12 cellular contexts compared by ENCODE assay signal in genomic region chr11:116692318-116693106, GRCh38.
DNase-seq lines count a peak whose midpoint lies in the region; ATAC-seq, FAIRE-seq and TF ChIP-seq lines count a peak whose summit lies in the region.
"Had no signal": no experiment of that assay in that cellular context is flagged by ENCODE, and none has a peak within 500 bp of the region (broad histone marks: within the 10 kb centered on the region; RNA-seq: fewer than 3 reads in every experiment).

No MANE protein-coding gene starts in this region.

- H3K9me3 Mint-ChIP-seq in stimulated activated memory B cell treated with anti-CD40 and anti-IgM and Interleukin-4, amounts not matched to agents 10 μg/mL and 1 μg/mL and 100 μg/mL, for 72 hours, result no peaks in the 10 kb centered on the region

- H3K27me3 Mint-ChIP-seq in stimulated activated memory B cell treated with anti-CD40 and anti-IgM and Interleukin-4, amounts not matched to agents 10 μg/mL and 1 μg/mL and 100 μg/mL, for 72 hours, result peaks cover 31% of the 10 kb centered on the region

- H2AFZ ChIP-seq in SK-N-SH (ENCODE audit: low read depth), result no peak overlapping the region

- TF ChIP-seq CTCF in SK-N-SH (IDR thresholded peaks at IDR 0.05), result no peak
- no peak for TF ChIP-seq CTCF in thyroid gland (IDR thresholded peaks at IDR 0.05)
- TF ChIP-seq CTCF in GM10248 (IDR thresholded peaks at IDR 0.05; ENCODE audit: control extremely low read depth, extremely low read depth, low read depth, missing control alignments), result no peak

- DNase-seq in SK-N-SH, result peak; percentile 14
- peak; percentile 37 for DNase-seq in H7
- peak; percentile 27 for DNase-seq in left lobe of liver (ENCODE audit: low spot score)
- peak; percentile 59 for DNase-seq in small intestine
- DNase-seq in thyroid gland, result no peak
- no peak for DNase-seq in GM10248 (ENCODE audit: extremely low spot score)
- DNase-seq: NCI-H1048 had no signal

- no peaks in the 10 kb centered on the region for H3K4me1 Mint-ChIP-seq in stimulated activated memory B cell treated with anti-CD40 and anti-IgM and Interleukin-4, amounts not matched to agents 10 μg/mL and 1 μg/mL and 100 μg/mL, for 72 hours

- peaks cover 0 to 17% of the 10 kb centered on the region in 2 experiments; a peak in 1 of 4 replicates for H3K4me1 ChIP-seq in SK-N-SH (ENCODE audit: control insufficient read depth in 1 of 2, insufficient read depth in 2 of 2, low read depth in 1 of 2, low read length in 1 of 2)
- no peaks in the 10 kb centered on the region for H3K4me1 ChIP-seq in small intestine (ENCODE audit: control insufficient read depth in 2 of 2, insufficient read depth in 1 of 2, low read depth in 1 of 2, low read length in 1 of 2)
- H3K4me1 ChIP-seq in thyroid gland, result no peaks in the 10 kb centered on the region
- H3K4me1 ChIP-seq: BLaER1 had no signal

- H3K4me3 ChIP-seq in SK-N-SH (ENCODE audit: low read depth in 2 of 2, low read length in 1 of 2) (no peak overlapping the region), H7 (ENCODE audit: insufficient read depth, low read depth, low read length) (no peak overlapping the region), small intestine (ENCODE audit: low read depth in 1 of 2, low read length in 2 of 2) (no peak overlapping the region), thyroid gland (replicated peaks in 1 of 3) (no peak overlapping the region)
- H3K4me3 ChIP-seq: BLaER1 had no signal

- no peak for TF ChIP-seq RAD21 in SK-N-SH (IDR thresholded peaks at IDR 0.05; ENCODE audit: low read length)

- H3K27ac ChIP-seq in SK-N-SH (ENCODE audit: low read depth in 2 of 2, low read length in 1 of 2) (no peak overlapping the region), small intestine (ENCODE audit: low read depth in 1 of 2, low read length in 1 of 2) (no peak overlapping the region), thyroid gland (no peak overlapping the region)
- H3K27ac ChIP-seq: 22Rv1, BLaER1, HL-60 had no signal

- WGBS in SK-N-SH (ENCODE audit: low lambda C conversion rate), result 60% methylated on average over 14 of the region's 17 CpGs
- 51 to 68% (median 60%) methylated on average over 16 to 17 of the region's 17 CpGs for WGBS in small intestine, 3 donors
- 62 to 68% methylated on average over 15 to 17 of the region's 17 CpGs for WGBS in thyroid gland, 2 donors

- ATAC-seq in SK-N-SH treated with all-trans-retinoic acid at 6 μM for 48 hours (no peak), left lobe of liver (no peak)
- ATAC-seq in stimulated activated memory B cell treated with anti-CD40 and anti-IgM and Interleukin-4, amounts not matched to agents 10 μg/mL and 1 μg/mL and 100 μg/mL, for 72 hours, result no peak

- H3K9me3 ChIP-seq in SK-N-SH, result no peaks in the 10 kb centered on the region
- H3K9me3 ChIP-seq in small intestine (ENCODE audit: control insufficient read depth, low read depth), result no peaks in the 10 kb centered on the region
- no peaks in the 10 kb centered on the region for H3K9me3 ChIP-seq in thyroid gland
- H3K9me3 ChIP-seq: BLaER1 had no signal

- H3K9me2 ChIP-seq in SK-N-SH, result no peaks in the 10 kb centered on the region

- no peaks in the 10 kb centered on the region for H3K27me3 ChIP-seq in SK-N-SH (ENCODE audit: insufficient read depth)
- no peaks in the 10 kb centered on the region for H3K27me3 ChIP-seq in H7 (ENCODE audit: control insufficient read depth, insufficient read depth, low read length)
- H3K27me3 ChIP-seq in small intestine (ENCODE audit: control insufficient read depth in 2 of 2, insufficient read depth in 2 of 2, low read length in 2 of 2), result no peaks in the 10 kb centered on the region
- H3K27me3 ChIP-seq in thyroid gland, result no peaks in the 10 kb centered on the region
- H3K27me3 ChIP-seq: BLaER1 had no signal

- CTCF ChIA-PET in SK-N-SH (lab: Yijun Ruan, JAX) (interaction anchor here (0.7 to 2.4 kb wide), 46 partner anchors 9 to 1954 kb away, joined by 3 to 36 read pairs (median 4); no protein-coding TSS in a partner anchor), GM10248 (lab: Yijun Ruan, JAX) (interaction anchor here (0.6 to 2.8 kb wide), 24 partner anchors 8 to 1368 kb away, joined by 3 to 17 read pairs (median 4); no protein-coding TSS in a partner anchor)

- H3K79me2 ChIP-seq in SK-N-SH (ENCODE audit: insufficient read depth), result no peaks in the 10 kb centered on the region

- H3K27ac Mint-ChIP-seq in stimulated activated memory B cell treated with anti-CD40 and anti-IgM and Interleukin-4, amounts not matched to agents 10 μg/mL and 1 μg/mL and 100 μg/mL, for 72 hours, result no peak overlapping the region

- no peak for FAIRE-seq in small intestine (lab: Jason Lieb, UNC)

- intact Hi-C loops in thyroid gland (cut with DNase I), result no loop called here

- H3F3A ChIP-seq in SK-N-SH (replicated peaks; ENCODE audit: insufficient read depth), result no peaks in the 10 kb centered on the region

- no peaks in the 10 kb centered on the region for H4K20me1 ChIP-seq in SK-N-SH (ENCODE audit: insufficient read depth)
- H4K20me1 ChIP-seq: BLaER1 had no signal

- no peak overlapping the region for H3K4me2 ChIP-seq in SK-N-SH
- H3K4me2 ChIP-seq: BLaER1 had no signal

- H3K9ac ChIP-seq in SK-N-SH, result no peak overlapping the region
- H3K9ac ChIP-seq: BLaER1 had no signal

- no peaks in the 10 kb centered on the region for H3K36me3 Mint-ChIP-seq in stimulated activated memory B cell treated with anti-CD40 and anti-IgM and Interleukin-4, amounts not matched to agents 10 μg/mL and 1 μg/mL and 100 μg/mL, for 72 hours

- no peak overlapping the region for H3K4me3 Mint-ChIP-seq in stimulated activated memory B cell treated with anti-CD40 and anti-IgM and Interleukin-4, amounts not matched to agents 10 μg/mL and 1 μg/mL and 100 μg/mL, for 72 hours

- H3K36me3 ChIP-seq in SK-N-SH (replicated peaks in 1 of 2; ENCODE audit: control insufficient read depth in 1 of 2, insufficient read depth in 2 of 2, low read length in 1 of 2) (no peaks in the 10 kb centered on the region), H7 (replicated peaks; ENCODE audit: control insufficient read depth, insufficient read depth, low read length) (no peaks in the 10 kb centered on the region), small intestine (ENCODE audit: control insufficient read depth in 2 of 2, insufficient read depth in 2 of 2, low read length in 2 of 2) (no peaks in the 10 kb centered on the region), thyroid gland (no peaks in the 10 kb centered on the region)
- H3K36me3 ChIP-seq: BLaER1 had no signal

- no peak for TF ChIP-seq POLR2A in thyroid gland (IDR thresholded peaks at IDR 0.05)

- no peak for TF ChIP-seq EP300 in SK-N-SH (IDR thresholded peaks at IDR 0.05; ENCODE audit: borderline replicate concordance in 1 of 2, low read depth in 1 of 2, low read length in 1 of 2)

- POLR2A ChIA-PET in SK-N-SH (lab: Yijun Ruan, JAX), result interaction anchor here (1.4 to 2.1 kb wide), 2 partner anchors 187 to 264 kb away, joined by 5 to 6 read pairs; no protein-coding TSS in a partner anchor
- POLR2A ChIA-PET in GM10248 (lab: Yijun Ruan, JAX), result no interaction called here

TF ChIP-seq in SK-N-SH, 30 proteins besides CTCF, POLR2A, EP300 and RAD21 (continues in another document):
- TF ChIP-seq REST (IDR thresholded peaks at IDR 0.05; ENCODE audit: low read depth, low read length) (no peak), RCOR1 (IDR thresholded peaks at IDR 0.05; ENCODE audit: low read length) (no peak)

TF ChIP-seq in SK-N-SH treated with all-trans-retinoic acid at 6 μM for 48 hours, 23 proteins besides CTCF, POLR2A, EP300 and RAD21 (continues in another document):
- TF ChIP-seq BACH2 (CRISPR knock-in tag; IDR thresholded peaks at IDR 0.05; ENCODE audit: borderline replicate concordance) (no peak), CSDC2 (CRISPR knock-in tag; IDR thresholded peaks at IDR 0.05) (no peak), CSRNP3 (CRISPR knock-in tag; IDR thresholded peaks at IDR 0.05) (no peak), SNAI2 (CRISPR knock-in tag; IDR thresholded peaks at IDR 0.05) (no peak), OSR1 (CRISPR knock-in tag; IDR thresholded peaks at IDR 0.05) (no peak), ARNTL (CRISPR knock-in tag; IDR thresholded peaks at IDR 0.05; ENCODE audit: borderline replicate concordance, low read depth) (no peak), ZC3H10 (CRISPR knock-in tag; IDR thresholded peaks at IDR 0.05) (no peak), ZNF565 (CRISPR knock-in tag; conservative IDR thresholded peaks at IDR 0.05; ENCODE audit: low read depth) (no peak), PATZ1 (CRISPR knock-in tag; IDR thresholded peaks at IDR 0.05; ENCODE audit: borderline replicate concordance) (no peak)

Comparison
In these comparisons a context has a peak if more than half of its experiments do, and no peak if none do; other contexts are left out.
1. DNase-seq: peak in SK-N-SH (single experiment), H7 (single experiment), left lobe of liver (single experiment) and small intestine (single experiment); none in thyroid gland (0 of 2) and GM10248 (single experiment).